8 cellular contexts compared by ENCODE assay signal in genomic region chr2:234544659-234545611, GRCh38. TPM values are rescaled to one million over a fixed set of nuclear protein-coding genes. Genes with fewer than 3 reads are reported as not detected.
DNase-seq lines count a peak whose midpoint lies in the region; ATAC-seq and TF ChIP-seq lines count a peak whose summit lies in the region.

No MANE protein-coding gene starts in this region.

- no peak overlapping the region for H3K4me3 Mint-ChIP-seq in naive thymus-derived CD8-positive, alpha-beta T cell

- H3K9me3 Mint-ChIP-seq in naive thymus-derived CD8-positive, alpha-beta T cell, result no peaks in the 10 kb centered on the region

- H3K27ac Mint-ChIP-seq in naive thymus-derived CD8-positive, alpha-beta T cell, result peak overlapping the region in 1 of 10 donors; percentile 46

- peak; percentile 57 for ATAC-seq in HG02623 (IDR thresholded peaks at IDR 0.05; ENCODE audit: unreplicated experiment)
- peak; percentile 89 to 96 for ATAC-seq in naive thymus-derived CD8-positive, alpha-beta T cell
- ATAC-seq in GM18870 (IDR thresholded peaks at IDR 0.05; ENCODE audit: unreplicated experiment), result no peak

- peaks cover 12 to 46% (median 26%) of the 10 kb centered on the region in 5 donors for H3K27me3 Mint-ChIP-seq in naive thymus-derived CD8-positive, alpha-beta T cell

- peaks cover 0 to 11% (median 5%) of the 10 kb centered on the region in 4 donors for H3K4me1 Mint-ChIP-seq in naive thymus-derived CD8-positive, alpha-beta T cell

- H3K36me3 Mint-ChIP-seq in naive thymus-derived CD8-positive, alpha-beta T cell, result no peaks in the 10 kb centered on the region

- DNase-seq in EL (peak; percentile 58), NCI-H748 treated with DMSO at 0.1 percent for 48 hours (lab: John Stamatoyannopoulos, UW) (peak; percentile 39), epithelial cell of esophagus (ENCODE audit: low read depth) (peak; percentile 49)
- DNase-seq in activated CD8-positive, alpha-beta memory T cell treated with anti-CD3 and anti-CD28 coated beads for 4 hours (ENCODE audit: low read depth in 2 of 2), result peak; percentile 44 to 60
- DNase-seq in naive thymus-derived CD8-positive, alpha-beta T cell, result peak; percentile 51 to 86 (median 68)
- DNase-seq in stimulated activated naive CD4-positive, alpha-beta T cell (lab: John Stamatoyannopoulos, UW), result peak; percentile 26 to 81 (median 60)

- H3K4me3 ChIP-seq in epithelial cell of esophagus (ENCODE audit: low read length), result no peak overlapping the region

- TF ChIP-seq CTCF in epithelial cell of esophagus (IDR thresholded peaks at IDR 0.05; ENCODE audit: insufficient read depth, low read depth, low read length, missing control alignments), result peak; percentile 84

- POLR2A ChIA-PET in naive thymus-derived CD8-positive, alpha-beta T cell (lab: Charles Lee), result no interaction called here

RNA-seq across cellular contexts. Expression of gene ARL4C, which starts 48.1 kb away (rescaled TPM):
- 100 to 1,000 TPM; 137 to 142 TPM for total RNA-seq in naive thymus-derived CD8-positive, alpha-beta T cell
- polyA plus RNA-seq in naive thymus-derived CD8-positive, alpha-beta T cell, result 100 to 1,000 TPM in 2 of 3 donors, 10 to 100 TPM in 1; 52.9 to 140 (median 112) TPM
